ENCODE assay signal across 9 cellular contexts in the genomic region with DNA sequence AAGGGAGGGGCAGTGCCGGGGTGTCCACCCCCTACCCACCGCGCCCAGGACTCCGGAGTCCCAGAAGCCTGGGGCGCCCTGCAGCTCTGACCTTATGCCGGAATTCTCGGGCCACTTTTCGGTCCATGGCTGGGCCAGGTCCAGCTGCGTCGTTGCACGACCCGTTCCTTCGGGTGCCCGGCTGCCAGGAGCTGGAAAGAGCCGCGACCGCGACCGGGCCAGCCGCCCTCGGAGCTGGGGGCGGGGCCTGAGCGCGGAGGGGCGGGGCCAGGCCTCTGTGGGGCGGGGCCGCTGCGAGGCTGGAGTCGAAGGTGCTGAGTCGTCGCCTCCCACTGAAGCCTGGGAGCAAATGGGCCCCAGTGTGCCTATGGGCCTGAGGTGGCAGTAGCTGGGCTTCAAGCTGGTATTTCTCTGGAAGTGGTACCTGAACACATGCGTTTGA. TPM values are rescaled to one million over a fixed set of nuclear protein-coding genes. Genes with fewer than 3 reads are reported as not detected.
A peak's percentile ranks its signal among the peaks of the same experiment; 100 is the strongest.
DNase-seq lines count a peak whose midpoint lies in the region; ATAC-seq and TF ChIP-seq lines count a peak whose summit lies in the region.
"Had no signal": no experiment of that assay in that cellular context is flagged by ENCODE, and none has a peak within 500 bp of the region (broad histone marks: within the 10 kb centered on the region; RNA-seq: fewer than 3 reads in every experiment).

Gene USH1C (minus strand): TSS at position 236 of the 442 bp plus-strand sequence. CDS start 109 bp downstream, at position 127.

- H2AFZ ChIP-seq in Karpas-422 (ENCODE audit: low read length): no peak within 1 kb of the TSS

- no peak within 1 kb of the TSS for H3K27ac Mint-ChIP-seq in activated naive CD8-positive, alpha-beta T cell

- no peak for TF ChIP-seq POLR2A in testis (IDR thresholded peaks at IDR 0.05)

- H3K4me3 ChIP-seq in left lung (no peak within 1 kb of the TSS), testis (peak within 1 kb of the TSS; percentile 10 to 47), Karpas-422 (ENCODE audit: low read length) (no peak within 1 kb of the TSS)

- peaks cover 4 to 61% of the 10 kb centered on the region in 2 donors for H3K27me3 ChIP-seq in left lung
- no peaks in the 10 kb centered on the region for H3K27me3 ChIP-seq in testis
- no peaks in the 10 kb centered on the region for H3K27me3 ChIP-seq in Karpas-422 (ENCODE audit: low read length)

- no peaks in the 10 kb centered on the region for H3K9me3 Mint-ChIP-seq in activated naive CD8-positive, alpha-beta T cell (ENCODE audit: low read depth)

- no peaks in the 10 kb centered on the region for H3K79me2 ChIP-seq in Karpas-422 (ENCODE audit: low read length)

- H3K4me3 Mint-ChIP-seq in activated naive CD8-positive, alpha-beta T cell: peak within 1 kb of the TSS; percentile 30

- H3K9me3 ChIP-seq in left lung (no peaks in the 10 kb centered on the region), testis (no peaks in the 10 kb centered on the region), Karpas-422 (ENCODE audit: low read length) (no peaks in the 10 kb centered on the region)

- H3K4me1 Mint-ChIP-seq in activated naive CD8-positive, alpha-beta T cell (ENCODE audit: low read depth): peaks cover 3% of the 10 kb centered on the region

- H3K4me1 ChIP-seq in left lung (no peaks in the 10 kb centered on the region), testis (no peaks in the 10 kb centered on the region), Karpas-422 (ENCODE audit: low read length) (no peaks in the 10 kb centered on the region)

- H3K4me2 ChIP-seq in Karpas-422 (ENCODE audit: low read depth, low read length, poor library complexity, severe bottlenecking): no peak within 1 kb of the TSS

- H3K27me3 Mint-ChIP-seq in activated naive CD8-positive, alpha-beta T cell: peaks cover 12% of the 10 kb centered on the region

- H3K36me3 Mint-ChIP-seq in activated naive CD8-positive, alpha-beta T cell: no peaks in the 10 kb centered on the region

- WGBS in testis, 2 donors: 7% methylated on average over 30 to 32 of the region's 32 CpGs

- intact Hi-C loops in left lung (cut with DNase I): no loop called here
- intact Hi-C loops in testis (cut with DNase I; ENCODE audit: low total_unique reads): no loop called here

- no peaks in the 10 kb centered on the region for H3K9me2 ChIP-seq in Karpas-422 (replicated peaks; ENCODE audit: insufficient read depth, low read length)

- H3K27ac ChIP-seq in left lung (no peak within 1 kb of the TSS), testis (no peak within 1 kb of the TSS), Karpas-422 (ENCODE audit: low read length) (no peak within 1 kb of the TSS)

- H3K9ac ChIP-seq in Karpas-422 (ENCODE audit: low read length): no peak within 1 kb of the TSS

- no peaks in the 10 kb centered on the region for H4K20me1 ChIP-seq in Karpas-422 (ENCODE audit: insufficient read depth, low read depth, low read length)

- DNase-seq in activated CD4-positive, alpha-beta T cell treated with anti-CD3 and anti-CD28 coated beads for 24 hours (ENCODE audit: low read depth in 2 of 2): peak; percentile 8
- DNase-seq in activated CD4-positive, alpha-beta T cell treated with anti-CD3 and anti-CD28 coated beads, Interleukin-2, amount 50 U/mL, for 4 hours: no peak
- DNase-seq in left lung (peak in 1 of 2 donors; percentile 83), testis (peak; percentile 49), SIG-M5 treated with dmso at 0.1 percent for 504 hours (lab: John Stamatoyannopoulos, UW; ENCODE audit: unreplicated experiment) (no peak), Karpas-422 (no peak)

- TF ChIP-seq CTCF in left lung (IDR thresholded peaks at IDR 0.05): no peak
- TF ChIP-seq CTCF in testis (IDR thresholded peaks at IDR 0.05): no peak

- ATAC-seq in left lung (peak; percentile 83), HG02852 (IDR thresholded peaks at IDR 0.05; ENCODE audit: unreplicated experiment) (no peak)

- H3K36me3 ChIP-seq in left lung: no peaks in the 10 kb centered on the region
- H3K36me3 ChIP-seq in testis (ENCODE audit: low read depth, missing control alignments): no peaks in the 10 kb centered on the region
- no peaks in the 10 kb centered on the region for H3K36me3 ChIP-seq in Karpas-422 (ENCODE audit: insufficient read depth, low read length)

RNA-seq across cellular contexts. Expression of gene USH1C, which starts in this region (rescaled TPM):
- total RNA-seq in left lung: under 1 TPM in 1 of 2 donors, not detected in 1; 0.63 TPM
- 1 to 10 TPM; 1.2 TPM for total RNA-seq in testis
- 3.7 TPM for polyA plus RNA-seq in testis (ENCODE audit: insufficient read depth, low read depth, low replicate concordance)
- not detected in 2 replicates for total RNA-seq in Karpas-422 (2014; rRNA removed; shearing (Covaris generic); ENCODE audit: low replicate concordance)
- polyA plus RNA-seq: AG04450 had no signal

Comparison
In these comparisons a context has a peak if more than half of its experiments do, and no peak if none do; other contexts are left out.
1. DNase-seq: peak in activated CD4-positive, alpha-beta T cell treated with anti-CD3 and anti-CD28 coated beads for 24 hours (2 of 2) and testis (single experiment); none in activated CD4-positive, alpha-beta T cell treated with anti-CD3 and anti-CD28 coated beads, Interleukin-2, amount 50 U/mL, for 4 hours (0 of 2), SIG-M5 treated with dmso at 0.1 percent for 504 hours (single experiment) and Karpas-422 (single experiment).
2. Peak in ATAC-seq in left lung; RNA of the gene not detected or under 1 TPM.
3. H3K4me3 ChIP-seq: peak in testis (2 of 2); none in left lung (0 of 2) and Karpas-422 (single experiment).